In the genomic region with DNA sequence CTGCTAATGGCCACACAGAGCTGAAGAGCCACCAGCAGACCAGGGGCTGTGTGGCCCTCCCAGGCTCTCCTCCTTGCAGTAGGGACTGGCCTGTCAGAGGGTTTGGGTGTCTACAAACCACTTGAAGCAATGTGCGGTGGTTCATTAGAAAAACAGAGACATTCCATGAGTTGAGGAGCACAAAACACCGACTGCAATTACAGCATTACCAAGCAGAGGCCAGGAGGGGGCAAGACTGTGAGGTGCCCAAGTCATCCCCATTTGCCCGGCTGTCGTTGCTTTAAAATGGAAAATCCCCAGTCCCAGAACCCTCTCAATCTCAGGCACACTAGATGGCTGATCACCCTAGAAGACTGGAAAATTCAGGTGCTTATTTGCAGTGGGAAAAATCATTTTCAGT, we compare ENCODE assay signal across 30 cellular contexts. TPM values are rescaled to one million over a fixed set of nuclear protein-coding genes. Genes with fewer than 3 reads are reported as not detected.
A peak's percentile ranks its signal among the peaks of the same experiment; 100 is the strongest.
DNase-seq lines count a peak whose midpoint lies in the region; ATAC-seq and TF ChIP-seq lines count a peak whose summit lies in the region.
"Had no signal": no experiment of that assay in that cellular context is flagged by ENCODE, and none has a peak within 500 bp of the region (broad histone marks: within the 10 kb centered on the region; RNA-seq: fewer than 3 reads in every experiment).

No MANE protein-coding gene starts in this region.

- intact Hi-C loops in thyroid gland (cut with DNase I), result no loop called here

- H3K9me3 ChIP-seq in thyroid gland, result no peaks in the 10 kb centered on the region
- H3K9me3 ChIP-seq: mucosa of descending colon, testis had no signal

- H3K27me3 Mint-ChIP-seq in activated CD8-positive, alpha-beta memory T cell treated with anti-CD3 and anti-CD28 coated beads, Interleukin-2, amount 10 ng/mL, durations not matched to agents 7 days and 5 days, result no peaks in the 10 kb centered on the region
- no peaks in the 10 kb centered on the region for H3K27me3 Mint-ChIP-seq in chondrocyte (ENCODE audit: low read depth)
- H3K27me3 Mint-ChIP-seq: activated CD4-positive, alpha-beta T cell treated with anti-CD3 and anti-CD28 coated beads for 36 hours; activated naive CD8-positive, alpha-beta T cell treated with anti-CD3 and anti-CD28 coated beads for 36 hours; activated T-cell treated with anti-CD3 and anti-CD28 coated beads, Interleukin-2, amount 50 U/mL, for 24 hours; CD4-positive, CD25-positive, alpha-beta regulatory T cell; T-helper 17 cell had no signal

- TF ChIP-seq CTCF in chondrocyte (IDR thresholded peaks at IDR 0.05) (peak; percentile 19), thyroid gland (IDR thresholded peaks at IDR 0.05) (peak in 3 of 6 experiments; percentile 13 to 26 (median 17))

- H3K27ac Mint-ChIP-seq in activated CD8-positive, alpha-beta memory T cell treated with anti-CD3 and anti-CD28 coated beads, Interleukin-2, amount 10 ng/mL, durations not matched to agents 7 days and 5 days, result peak overlapping the region; percentile 57
- H3K27ac Mint-ChIP-seq in chondrocyte (ENCODE audit: unreplicated experiment), result no peak overlapping the region
- H3K27ac Mint-ChIP-seq: activated CD4-positive, alpha-beta T cell treated with anti-CD3 and anti-CD28 coated beads for 36 hours; activated naive CD8-positive, alpha-beta T cell treated with anti-CD3 and anti-CD28 coated beads for 36 hours; activated T-cell treated with anti-CD3 and anti-CD28 coated beads, Interleukin-2, amount 50 U/mL, for 24 hours; nephron; T-helper 17 cell had no signal

- H3K27me3 ChIP-seq in layer of hippocampus (ENCODE audit: control insufficient read depth, insufficient read depth, low read length) (no peaks in the 10 kb centered on the region), thyroid gland (no peaks in the 10 kb centered on the region)
- H3K27me3 ChIP-seq: testis had no signal

- peaks cover 25% of the 10 kb centered on the region for H3K4me1 Mint-ChIP-seq in activated CD8-positive, alpha-beta memory T cell treated with anti-CD3 and anti-CD28 coated beads, Interleukin-2, amount 10 ng/mL, durations not matched to agents 7 days and 5 days
- no peaks in the 10 kb centered on the region for H3K4me1 Mint-ChIP-seq in chondrocyte (ENCODE audit: low read depth)
- H3K4me1 Mint-ChIP-seq: nephron had no signal

- peaks cover 57% of the 10 kb centered on the region for H3K36me3 Mint-ChIP-seq in activated CD8-positive, alpha-beta memory T cell treated with anti-CD3 and anti-CD28 coated beads, Interleukin-2, amount 10 ng/mL, durations not matched to agents 7 days and 5 days
- peaks cover 26% of the 10 kb centered on the region for H3K36me3 Mint-ChIP-seq in chondrocyte (ENCODE audit: low read depth)

- H3K9me3 Mint-ChIP-seq in activated CD8-positive, alpha-beta memory T cell treated with anti-CD3 and anti-CD28 coated beads, Interleukin-2, amount 10 ng/mL, durations not matched to agents 7 days and 5 days (ENCODE audit: low read depth), result no peaks in the 10 kb centered on the region
- no peaks in the 10 kb centered on the region for H3K9me3 Mint-ChIP-seq in chondrocyte (ENCODE audit: low read depth)
- H3K9me3 Mint-ChIP-seq: activated naive CD8-positive, alpha-beta T cell treated with anti-CD3 and anti-CD28 coated beads for 36 hours; activated T-cell treated with anti-CD3 and anti-CD28 coated beads, Interleukin-2, amount 50 U/mL, for 24 hours; nephron had no signal

- DNase-seq in activated CD8-positive, alpha-beta memory T cell treated with anti-CD3 and anti-CD28 coated beads, Interleukin-2, amount 10 ng/mL, durations not matched to agents 7 days and 5 days, result no peak
- DNase-seq in activated CD8-positive, alpha-beta memory T cell treated with anti-CD3 and anti-CD28 coated beads, Interleukin-2, amount 50 U/mL, for 4 hours, result no peak
- DNase-seq in chondrocyte (ENCODE audit: low spot score) (no peak), thyroid gland (peak; percentile 19 to 21), NOMO-1 treated with dmso at 0.1 percent for 144 hours (lab: John Stamatoyannopoulos, UW; ENCODE audit: unreplicated experiment) (no peak), GDM1 (lab: John Stamatoyannopoulos, UW) (no peak)
- DNase-seq: activated CD4-positive, alpha-beta T cell treated with anti-CD3 and anti-CD28 coated beads for 36 hours; activated gamma-delta T cell; activated naive CD8-positive, alpha-beta T cell treated with anti-CD3 and anti-CD28 coated beads for 36 hours; activated T-cell treated with anti-CD3 and anti-CD28 coated beads, Interleukin-2, amount 50 U/mL, for 24 hours; CD4-positive, CD25-positive, alpha-beta regulatory T cell; central memory CD4-positive, alpha-beta T cell; dermis blood vessel endothelial cell; DMS79 treated with DMSO at 0.1 percent for 48 hours; foreskin melanocyte; Karpas-422; left colon; mucosa of descending colon; MV-4-11; NCI-H1436; NCI-H2081 treated with DMSO at 0.1 percent for 48 hours; SHP77; stimulated activated naive CD4-positive, alpha-beta T cell treated with Interleukin-2 at 50 U/mL for 16 hours; T-helper 17 cell; testis had no signal

- peaks cover 7 to 8% of the 10 kb centered on the region in 2 donors for H3K36me3 ChIP-seq in thyroid gland

- ATAC-seq in activated CD8-positive, alpha-beta memory T cell treated with anti-CD3 and anti-CD28 coated beads, Interleukin-2, amount 10 ng/mL, durations not matched to agents 7 days and 5 days, result no peak
- ATAC-seq in HG03139 (IDR thresholded peaks at IDR 0.05; ENCODE audit: unreplicated experiment), result no peak
- ATAC-seq: activated CD4-positive, alpha-beta T cell treated with anti-CD3 and anti-CD28 coated beads for 36 hours; HepG2; left colon; mucosa of descending colon; Panc1; T-helper 17 cell had no signal

- H3K27ac ChIP-seq in layer of hippocampus (ENCODE audit: low read depth, low read length) (peak overlapping the region; percentile 97), thyroid gland (no peak overlapping the region)
- H3K27ac ChIP-seq: testis had no signal

- TF ChIP-seq POLR2A in thyroid gland (IDR thresholded peaks at IDR 0.05), result no peak

- peaks cover 0 to 4% of the 10 kb centered on the region in 2 donors for H3K4me1 ChIP-seq in thyroid gland
- H3K4me1 ChIP-seq: testis had no signal

- H3K4me3 Mint-ChIP-seq in activated CD8-positive, alpha-beta memory T cell treated with anti-CD3 and anti-CD28 coated beads, Interleukin-2, amount 10 ng/mL, durations not matched to agents 7 days and 5 days, result no peak overlapping the region
- no peak overlapping the region for H3K4me3 Mint-ChIP-seq in chondrocyte (ENCODE audit: unreplicated experiment)
- H3K4me3 Mint-ChIP-seq: activated CD4-positive, alpha-beta T cell treated with anti-CD3 and anti-CD28 coated beads for 36 hours; activated naive CD8-positive, alpha-beta T cell treated with anti-CD3 and anti-CD28 coated beads for 36 hours; activated T-cell treated with anti-CD3 and anti-CD28 coated beads, Interleukin-2, amount 50 U/mL, for 24 hours; nephron; T-helper 17 cell had no signal

- no peak overlapping the region for H3K4me3 ChIP-seq in thyroid gland (replicated peaks in 1 of 3)
- H3K4me3 ChIP-seq: mucosa of descending colon, testis had no signal

- 51 to 56% methylated on average over 4 of the region's 4 CpGs for WGBS in thyroid gland, 2 donors

- CTCF ChIA-PET in activated CD8-positive, alpha-beta memory T cell treated with anti-CD3 and anti-CD28 coated beads, Interleukin-2, amount 10 ng/mL, durations not matched to agents 7 days and 5 days (lab: Charles Lee), result interaction anchor here (1.0 kb wide), 1 partner anchor 15 kb away, joined by 3 read pairs; no protein-coding TSS in a partner anchor

RNA-seq across cellular contexts. Expression of gene TMTC4, which starts 15.0 kb away (rescaled TPM):
- 10 to 100 TPM; 26.0 to 33.0 TPM for total RNA-seq in activated CD8-positive, alpha-beta memory T cell treated with anti-CD3 and anti-CD28 coated beads, Interleukin-2, amount 10 ng/mL, durations not matched to agents 7 days and 5 days
- total RNA-seq in chondrocyte, result 11.5 to 16.0 TPM (median 12.6 TPM) in 3 replicates
- 10 to 100 TPM; 15.1 to 21.3 (median 18.4) TPM for total RNA-seq in thyroid gland

Comparison
In these comparisons a context has a peak if more than half of its experiments do, and no peak if none do; other contexts are left out.
1. DNase-seq: peak in thyroid gland (2 of 2); none in activated CD8-positive, alpha-beta memory T cell treated with anti-CD3 and anti-CD28 coated beads, Interleukin-2, amount 10 ng/mL, durations not matched to agents 7 days and 5 days (single experiment), activated CD8-positive, alpha-beta memory T cell treated with anti-CD3 and anti-CD28 coated beads, Interleukin-2, amount 50 U/mL, for 4 hours (single experiment), chondrocyte (single experiment), NOMO-1 treated with dmso at 0.1 percent for 144 hours (single experiment) and GDM1 (single experiment).